Comparison of ENCODE assay signal across 8 cellular contexts in the genomic region with DNA sequence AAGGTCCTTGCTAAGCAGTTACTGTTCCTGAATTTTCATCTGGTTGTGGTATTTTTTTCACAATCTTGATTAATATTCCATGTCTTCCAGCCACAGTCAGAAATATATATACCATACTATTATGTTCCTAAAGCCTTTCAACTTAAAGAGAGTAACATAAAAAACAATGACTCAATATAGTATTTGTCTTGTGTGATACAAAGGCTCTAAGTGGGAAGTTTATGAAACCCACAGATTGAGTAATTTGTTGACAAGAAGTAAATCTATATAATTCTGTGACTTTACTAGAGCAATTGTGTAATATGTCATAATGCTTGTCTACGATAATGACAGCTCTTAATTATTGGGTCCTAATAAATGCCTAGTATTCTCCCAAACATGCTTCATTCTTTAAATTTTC.
"Had no signal": no experiment of that assay in that cellular context is flagged by ENCODE, and none has a peak within 500 bp of the region (broad histone marks: within the 10 kb centered on the region; RNA-seq: fewer than 3 reads in every experiment).

No MANE protein-coding gene starts in this region.

- H3K27me3 Mint-ChIP-seq: IgD-negative memory B cell had no signal

- H3K27ac ChIP-seq: HL-60 had no signal

- ATAC-seq: HCT116, HepG2 had no signal

- H3K4me1 ChIP-seq: HAP-1 had no signal

- H3K36me3 Mint-ChIP-seq: IgD-negative memory B cell had no signal

- H3K4me1 Mint-ChIP-seq: IgD-negative memory B cell had no signal

- H3K4me3 Mint-ChIP-seq: HFFc6, IgD-negative memory B cell had no signal

- H3K27ac Mint-ChIP-seq: HFFc6, IgD-negative memory B cell had no signal

- H3K36me3 ChIP-seq: HAP-1 had no signal

- H3K4me3 ChIP-seq: HAP-1 had no signal

- DNase-seq: GOT3, H7, HFFc6 had no signal

- FAIRE-seq: HepG2 had no signal
